20 cellular contexts compared by ENCODE assay signal in the genomic region with DNA sequence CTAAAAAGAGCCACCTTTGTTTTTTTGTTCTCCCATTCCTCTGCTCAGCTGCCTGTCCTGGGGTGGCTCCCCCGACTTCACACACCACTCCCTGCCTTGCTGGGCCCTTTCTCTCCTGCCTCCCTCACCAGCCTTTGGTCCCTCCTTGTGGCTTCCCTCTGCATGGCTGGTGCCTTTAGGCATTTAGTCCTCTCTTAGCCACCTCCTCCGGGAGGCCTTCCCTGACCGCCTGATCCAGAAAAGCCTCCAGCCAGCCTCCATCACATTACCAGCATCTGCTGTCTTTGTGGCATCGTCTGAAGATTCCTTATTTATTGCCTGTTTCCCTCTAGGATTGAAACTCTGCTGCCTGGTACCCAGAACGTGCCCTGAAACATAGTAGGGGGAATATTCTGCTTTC. TPM values are rescaled to one million over a fixed set of nuclear protein-coding genes. Genes with fewer than 3 reads are reported as not detected.
DNase-seq lines count a peak whose midpoint lies in the region; ATAC-seq, FAIRE-seq and TF ChIP-seq lines count a peak whose summit lies in the region.
"Had no signal": no experiment of that assay in that cellular context is flagged by ENCODE, and none has a peak within 500 bp of the region (broad histone marks: within the 10 kb centered on the region; RNA-seq: fewer than 3 reads in every experiment).

No MANE protein-coding gene starts in this region.

- ATAC-seq in GM23338 (no peak), HG03378 (IDR thresholded peaks at IDR 0.05; ENCODE audit: unreplicated experiment) (no peak), GM18517 (IDR thresholded peaks at IDR 0.05; ENCODE audit: unreplicated experiment) (no peak)

- H3K14ac ChIP-seq in H1 (ENCODE audit: insufficient read length) = no peak overlapping the region

- no peak overlapping the region for H3K4me3 Mint-ChIP-seq in GM23338
- H3K4me3 Mint-ChIP-seq in type B pancreatic cell = peak overlapping the region; percentile 24
- H3K4me3 Mint-ChIP-seq: CD14-positive monocyte; CD4-positive, alpha-beta memory T cell had no signal

- H3K23ac ChIP-seq in H1 (ENCODE audit: insufficient read length) = no peak overlapping the region

- 94% methylated on average over 5 of the region's 5 CpGs; no CpG with 5 or more reads in 1 of the 2 experiments for WGBS in H1 (ENCODE audit: extremely low coverage in 1 of 2, insufficient coverage in 1 of 2, insufficient read length in 1 of 2, insufficient replicate concordance in 2 of 2, low coverage in 1 of 2, low lambda C conversion rate in 2 of 2, missing lambda C conversion rate in 1 of 2), 2 experiments

- H3K27me3 Mint-ChIP-seq in GM23338 (ENCODE audit: insufficient read depth, low read depth, poor library complexity) (peaks cover 24% of the 10 kb centered on the region), type B pancreatic cell (peaks cover 35% of the 10 kb centered on the region)

- H3K27me3 ChIP-seq in GM23338 (ENCODE audit: insufficient read depth) = peaks cover 4% of the 10 kb centered on the region; the same call in 1 of the 2 replicates
- H3K27me3 ChIP-seq in MM.1S (replicated peaks; ENCODE audit: insufficient read depth, low read length) = peaks cover 28% of the 10 kb centered on the region
- H3K27me3 ChIP-seq in H1 (replicated peaks in 1 of 4; ENCODE audit: control insufficient read depth in 3 of 4, extremely low read depth in 1 of 4, insufficient read depth in 3 of 4, low read length in 3 of 4) = peaks cover 0 to 3% (median 1%) of the 10 kb centered on the region in 4 experiments; a peak in 5 of 7 replicates

- H4K20me1 ChIP-seq in GM23338 (replicated peaks; ENCODE audit: insufficient read depth) (no peaks in the 10 kb centered on the region), MM.1S (ENCODE audit: insufficient read depth, low read length) (no peaks in the 10 kb centered on the region), H1 (replicated peaks in 1 of 2; ENCODE audit: control insufficient read depth in 1 of 2, insufficient read depth in 2 of 2, low read length in 2 of 2) (no peaks in the 10 kb centered on the region)

- H3F3A ChIP-seq in GM23338 (replicated peaks; ENCODE audit: low read depth) (peaks cover 5% of the 10 kb centered on the region), MM.1S (ENCODE audit: insufficient read depth, low read length) (no peaks in the 10 kb centered on the region; the same call in 1 of the 2 replicates)

- no peak overlapping the region for H3K56ac ChIP-seq in H1 (replicated peaks; ENCODE audit: insufficient read length, low read depth, low read length)

- H3K4me1 ChIP-seq in GM23338 (ENCODE audit: insufficient read depth) (peaks cover 31% of the 10 kb centered on the region), MM.1S (ENCODE audit: low read length) (peaks cover 22% of the 10 kb centered on the region), H1 (replicated peaks in 1 of 4; ENCODE audit: control insufficient read depth in 3 of 4, insufficient read depth in 4 of 4, low read length in 3 of 4) (peaks cover 0 to 20% (median 10%) of the 10 kb centered on the region in 4 experiments; a peak in 6 of 7 replicates)

- H2BK120ac ChIP-seq in H1 (replicated peaks; ENCODE audit: low read depth, low read length) = no peak overlapping the region

- no peaks in the 10 kb centered on the region for H3K79me1 ChIP-seq in H1 (ENCODE audit: low read depth, low read length)

- no peak overlapping the region for H3K27ac ChIP-seq in GM23338 (ENCODE audit: low read depth)
- H3K27ac ChIP-seq in MM.1S (ENCODE audit: low read length) = no peak overlapping the region
- no peak overlapping the region for H3K27ac ChIP-seq in H1 (ENCODE audit: low read depth, low read length)

- TF ChIP-seq POLR2A in H1 (IDR thresholded peaks at IDR 0.05; ENCODE audit: control extremely low read depth in 1 of 2, low read depth in 2 of 2, low read length in 2 of 2) = no peak

- H2BK15ac ChIP-seq in H1 (ENCODE audit: low read length) = no peak overlapping the region

- H3K9me2 ChIP-seq in GM23338 (ENCODE audit: insufficient read depth) = no peaks in the 10 kb centered on the region
- H3K9me2 ChIP-seq in MM.1S (replicated peaks; ENCODE audit: insufficient read depth, low read length) = no peaks in the 10 kb centered on the region

- no peak for DNase-seq in GM23338 (ENCODE audit: low spot score)
- no peak for DNase-seq in MM.1S
- DNase-seq in H1 (ENCODE audit: low read depth in 1 of 2, low spot score in 2 of 2) = no peak
- no peak for DNase-seq in type B pancreatic cell (ENCODE audit: extremely low spot score, unreplicated experiment)
- no peak for DNase-seq in AML-193 (lab: John Stamatoyannopoulos, UW)
- DNase-seq: ACHN; Calu3; CD4-positive, alpha-beta memory T cell; DMS53; DND-41; EL; GOT3; IMR-90; KBM-7 had no signal

- H3K9me3 Mint-ChIP-seq in GM23338 (no peaks in the 10 kb centered on the region), type B pancreatic cell (peaks cover under 1% of the 10 kb centered on the region)

- H3K27ac Mint-ChIP-seq in GM23338 = no peak overlapping the region; the same call in 1 of the 2 replicates
- no peak overlapping the region for H3K27ac Mint-ChIP-seq in type B pancreatic cell
- H3K27ac Mint-ChIP-seq: CD14-positive monocyte; CD4-positive, alpha-beta memory T cell had no signal

- no peak overlapping the region for H2BK12ac ChIP-seq in H1 (ENCODE audit: low read depth, low read length)

- no peak overlapping the region for H3K4ac ChIP-seq in H1 (replicated peaks; ENCODE audit: insufficient read length, low read depth, low read length)

- H3K36me3 Mint-ChIP-seq in GM23338 (ENCODE audit: low read depth) (no peaks in the 10 kb centered on the region), type B pancreatic cell (no peaks in the 10 kb centered on the region)
- H3K36me3 Mint-ChIP-seq: CD4-positive, alpha-beta memory T cell had no signal

- H3K4me1 Mint-ChIP-seq in GM23338 = peaks cover 24% of the 10 kb centered on the region
- peaks cover 23% of the 10 kb centered on the region for H3K4me1 Mint-ChIP-seq in type B pancreatic cell (ENCODE audit: unreplicated experiment)

- H4K8ac ChIP-seq in H1 (ENCODE audit: extremely low read depth, insufficient read depth, low read length) = no peak overlapping the region

- H2BK5ac ChIP-seq in H1 (ENCODE audit: low read depth, low read length) = peak overlapping the region; percentile 14; the same call in 1 of the 2 replicates

- no peak overlapping the region for H4K5ac ChIP-seq in H1 (ENCODE audit: insufficient read length, low read depth, low read length)

- POLR2A ChIA-PET in H1 (lab: Charles Lee; ENCODE audit: partially characterized antibody) = interaction anchor here (0.6 kb wide), 1 partner anchor 97 kb away, joined by 4 read pairs; no protein-coding TSS in a partner anchor

- no peak for TF ChIP-seq EP300 in H1 (IDR thresholded peaks at IDR 0.05; ENCODE audit: borderline replicate concordance in 1 of 2, low read depth in 2 of 2, low read length in 2 of 2)

- H3K79me2 ChIP-seq in GM23338 (replicated peaks; ENCODE audit: insufficient read depth) (no peaks in the 10 kb centered on the region), MM.1S (ENCODE audit: low read length) (no peaks in the 10 kb centered on the region), H1 (ENCODE audit: control insufficient read depth in 1 of 2, insufficient read depth in 2 of 2, low read length in 2 of 2) (no peaks in the 10 kb centered on the region)

- H3K36me3 ChIP-seq in GM23338 (ENCODE audit: insufficient read depth) (no peaks in the 10 kb centered on the region), MM.1S (replicated peaks; ENCODE audit: insufficient read depth, low read length) (no peaks in the 10 kb centered on the region), H1 (ENCODE audit: control insufficient read depth in 2 of 4, insufficient read depth in 4 of 4, low read length in 3 of 4) (no peaks in the 10 kb centered on the region)
- H3K36me3 ChIP-seq: HAP-1 had no signal

- no peak overlapping the region for H3K4me3 ChIP-seq in GM23338
- peak overlapping the region; percentile 7; the same call in 1 of the 2 replicates for H3K4me3 ChIP-seq in MM.1S (ENCODE audit: low read length)
- no peak overlapping the region for H3K4me3 ChIP-seq in H1 (ENCODE audit: extremely low read depth in 1 of 4, insufficient read depth in 2 of 4, low read depth in 3 of 4, low read length in 4 of 4)
- H3K4me3 ChIP-seq: GM12878, HAP-1 had no signal

- peak overlapping the region; percentile 63; the same call in 1 of the 2 replicates for H2AFZ ChIP-seq in GM23338
- peak overlapping the region; percentile 27; the same call in 1 of the 2 replicates for H2AFZ ChIP-seq in MM.1S (ENCODE audit: low read length)
- H2AFZ ChIP-seq in H1 (ENCODE audit: low read length) = no peak overlapping the region

- no peak overlapping the region for H2AK5ac ChIP-seq in H1 (ENCODE audit: low read depth, low read length)

- peaks cover 10% of the 10 kb centered on the region; the same call in 1 of the 2 replicates for H3K23me2 ChIP-seq in H1 (ENCODE audit: low read depth, low read length)

- H3K9ac ChIP-seq in MM.1S (ENCODE audit: low read length) (no peak overlapping the region), H1 (replicated peaks in 1 of 4; ENCODE audit: extremely low read depth in 1 of 4, low read depth in 3 of 4, low read length in 3 of 4) (no peak overlapping the region)

- no peak overlapping the region for H3K18ac ChIP-seq in H1 (ENCODE audit: extremely low read depth, low read length)

- CTCF ChIA-PET in H1 (lab: Charles Lee; ENCODE audit: partially characterized antibody) = interaction anchor here (0.6 to 3.1 kb wide), 2 partner anchors 8 to 186 kb away, joined by 3 to 9 read pairs; no protein-coding TSS in a partner anchor

- H3K4me2 ChIP-seq in GM23338 = no peak overlapping the region
- peak overlapping the region; percentile 85 for H3K4me2 ChIP-seq in MM.1S (ENCODE audit: low read depth, low read length)
- no peak overlapping the region for H3K4me2 ChIP-seq in H1 (ENCODE audit: insufficient read depth in 1 of 2, low read depth in 2 of 2, low read length in 2 of 2)

- no peaks in the 10 kb centered on the region for H3K9me3 ChIP-seq in MM.1S (replicated peaks; ENCODE audit: insufficient read depth, low read length)
- H3K9me3 ChIP-seq in H1 (ENCODE audit: insufficient read depth in 2 of 2, low read depth in 1 of 2, low read length in 1 of 2) = no peaks in the 10 kb centered on the region
- H3K9me3 ChIP-seq: HAP-1 had no signal

- H2BK20ac ChIP-seq in H1 (ENCODE audit: low read length) = no peak overlapping the region

- H4K91ac ChIP-seq in H1 (replicated peaks; ENCODE audit: insufficient read length, low read length) = no peak overlapping the region

- no peak for FAIRE-seq in H1 (lab: Jason Lieb, UNC)
- FAIRE-seq: GM12878, HTR-8/SVneo had no signal

- no peak for TF ChIP-seq RAD21 in H1 (IDR thresholded peaks at IDR 0.05 in 1 of 2, conservative IDR thresholded peaks at IDR 0.05 in 1 of 2; ENCODE audit: low read depth in 2 of 2, low read length in 2 of 2)

- no peak for TF ChIP-seq CTCF in GM23338 (conservative IDR thresholded peaks at IDR 0.05; ENCODE audit: low read depth in 2 of 2)
- no peak for TF ChIP-seq CTCF in MM.1S (IDR thresholded peaks at IDR 0.05; ENCODE audit: low read length)
- peak in 1 of 3 experiments; percentile 1; a peak in 1 of 4 replicates for TF ChIP-seq CTCF in H1 (IDR thresholded peaks at IDR 0.05; ENCODE audit: control extremely low read depth in 1 of 3, insufficient read depth in 1 of 3, low read depth in 1 of 3, low read length in 3 of 3)
- no peak for TF ChIP-seq CTCF in type B pancreatic cell (conservative IDR thresholded peaks at IDR 0.05)

RNA-seq across cellular contexts. Expression of gene ACOT11, which starts 46.2 kb away (rescaled TPM):
- total RNA-seq in GM23338 (2014; rRNA removed; shearing (Covaris generic)) = 2.7 and 3.7 TPM in 2 replicates
- polyA plus RNA-seq in GM23338 (2016; fragmentation: Nextera tagmentation; extraction: Ambion mirVana) = 1.6 and 2.0 TPM in 2 replicates
- total RNA-seq in H1 (2021; fragmentation: NEBNext Ultra II Directional; extraction: Animal tissue kit (Norgen Biotek cat#: 25700)) = 3.5 and 3.8 TPM in 2 replicates
- 4.5 and 5.6 TPM in 2 replicates for polyA plus RNA-seq in H1 (2011; rRNA removed)
- 4.2 TPM for polyA plus RNA-seq in H1 (2011; cell fraction: cytosol; rRNA removed)
- polyA plus RNA-seq in H1 (2011; cell fraction: nucleus; rRNA removed) = 9.9 TPM
- 2.9 to 4.1 TPM (median 3.4 TPM) in 4 replicates for polyA plus RNA-seq in H1 (2012, experiment 1 of 2)
- 3.2 TPM for polyA plus RNA-seq in H1 (2012, experiment 2 of 2)
- polyA plus RNA-seq in H1 (2013, experiment 1 of 2) = 2.8 TPM
- polyA plus RNA-seq in H1 (2013, experiment 2 of 2) = 2.5 TPM
- 6.1 and 6.3 TPM in 2 replicates for polyA minus RNA-seq in H1 (2011; rRNA and poly(A)+ RNA removed)
- polyA minus RNA-seq in H1 (2011; cell fraction: cytosol; rRNA and poly(A)+ RNA removed) = 1.8 TPM
- 8.7 TPM for polyA minus RNA-seq in H1 (2011; cell fraction: nucleus; rRNA and poly(A)+ RNA removed)
- total RNA-seq in type B pancreatic cell (ENCODE audit: low replicate concordance) = 5.2 and 11.6 TPM in 2 replicates
- polyA plus RNA-seq: CD4-positive, alpha-beta memory T cell had no signal
